In the genomic region with DNA sequence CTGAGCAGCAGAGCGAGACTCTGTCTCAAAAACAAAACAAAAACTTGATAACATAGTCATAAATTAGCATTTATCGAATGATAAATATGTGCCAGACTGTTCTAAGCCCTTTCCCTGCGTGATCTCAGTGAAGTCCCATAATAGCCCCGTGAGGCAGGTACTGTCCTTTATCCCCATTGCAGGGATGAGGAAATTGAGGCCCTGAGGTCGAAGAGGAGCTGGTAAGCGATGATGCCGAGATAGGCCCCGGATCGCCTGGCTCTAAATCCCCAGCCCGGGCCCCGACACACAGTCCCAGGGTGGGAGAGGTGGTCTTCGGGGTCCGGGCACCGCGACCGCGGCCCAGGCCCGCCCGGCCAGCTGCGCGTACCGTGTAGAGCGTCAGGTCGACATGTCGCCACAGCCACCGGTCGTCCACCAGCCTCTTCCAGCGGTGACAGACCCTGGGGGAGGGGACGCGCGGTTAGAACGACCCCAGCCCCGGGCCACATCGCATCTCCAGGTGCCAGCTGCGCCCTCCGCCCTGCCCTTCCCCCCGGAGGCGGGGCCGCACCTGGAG, we compare ENCODE assay signal across 8 cellular contexts. TPM values are rescaled to one million over a fixed set of nuclear protein-coding genes. Genes with fewer than 3 reads are reported as not detected.
DNase-seq lines count a peak whose midpoint lies in the region; ATAC-seq lines count a peak whose summit lies in the region.

No MANE protein-coding gene starts in this region.

- no peaks in the 10 kb centered on the region for H3K27me3 ChIP-seq in iPS-15b (ENCODE audit: control insufficient read depth, insufficient read depth, low read length)
- no peaks in the 10 kb centered on the region for H3K27me3 ChIP-seq in stomach smooth muscle (ENCODE audit: control insufficient read depth in 1 of 2, insufficient read depth in 2 of 2, low read length in 2 of 2)

- H3K9me3 ChIP-seq in iPS-15b (ENCODE audit: control insufficient read depth, insufficient read depth, low read length) (no peaks in the 10 kb centered on the region), stomach smooth muscle (ENCODE audit: control insufficient read depth in 2 of 2, low read length in 2 of 2) (no peaks in the 10 kb centered on the region)

- H3K4me1 Mint-ChIP-seq in activated T-helper 2 cell treated with anti-CD3 and anti-CD28 coated beads, Interferon-gamma antibody, Interleukin-2, Interleukin-4, amounts not matched to agents 10 μg/mL and 5 μg/mL and 100 μg/mL, durations not matched to agents 14 hours and 24 hours and 36 hours (ENCODE audit: low read depth): peaks cover 21% of the 10 kb centered on the region

- H3K9ac ChIP-seq in iPS-15b (ENCODE audit: low read depth, low read length) (peak overlapping the region; percentile 96), stomach smooth muscle (ENCODE audit: low read length in 2 of 2) (peak overlapping the region; percentile 91)

- intact Hi-C loops in activated T-helper 2 cell treated with anti-CD3 and anti-CD28 coated beads, Interferon-gamma antibody, Interleukin-2, Interleukin-4, amounts not matched to agents 10 μg/mL and 5 μg/mL and 100 μg/mL, durations not matched to agents 14 hours and 24 hours and 36 hours (cut with micrococcal nuclease): loop anchor here (5.0 kb wide), 1 partner anchor 1144 kb away; a partner anchor contains a TSS

- DNase-seq in activated T-helper 2 cell treated with anti-CD3 and anti-CD28 coated beads, Interferon-gamma antibody, Interleukin-2, Interleukin-4, amounts not matched to agents 10 μg/mL and 5 μg/mL and 100 μg/mL, durations not matched to agents 14 hours and 24 hours and 36 hours (ENCODE audit: low spot score): no peak
- DNase-seq in DMS53 (lab: John Stamatoyannopoulos, UW) (no peak), iPS-NIHi7 (ENCODE audit: extremely low spot score) (no peak)
- no peak for DNase-seq in central memory CD4-positive, alpha-beta T cell

- peak overlapping the region; percentile 90 for H3K4me3 Mint-ChIP-seq in activated T-helper 2 cell treated with anti-CD3 and anti-CD28 coated beads, Interferon-gamma antibody, Interleukin-2, Interleukin-4, amounts not matched to agents 10 μg/mL and 5 μg/mL and 100 μg/mL, durations not matched to agents 14 hours and 24 hours and 36 hours (ENCODE audit: low read depth)

- H3K27ac ChIP-seq in stomach smooth muscle (ENCODE audit: low read length): peak overlapping the region; percentile 94

- ATAC-seq in HG03571 (IDR thresholded peaks at IDR 0.05; ENCODE audit: unreplicated experiment): peak; percentile 4
- no peak for ATAC-seq in HG03095 (IDR thresholded peaks at IDR 0.05; ENCODE audit: unreplicated experiment)

- no peaks in the 10 kb centered on the region for H3K27me3 Mint-ChIP-seq in activated T-helper 2 cell treated with anti-CD3 and anti-CD28 coated beads, Interferon-gamma antibody, Interleukin-2, Interleukin-4, amounts not matched to agents 10 μg/mL and 5 μg/mL and 100 μg/mL, durations not matched to agents 14 hours and 24 hours and 36 hours (ENCODE audit: low read depth)

- H3K9me3 Mint-ChIP-seq in activated T-helper 2 cell treated with anti-CD3 and anti-CD28 coated beads, Interferon-gamma antibody, Interleukin-2, Interleukin-4, amounts not matched to agents 10 μg/mL and 5 μg/mL and 100 μg/mL, durations not matched to agents 14 hours and 24 hours and 36 hours: peaks cover 22% of the 10 kb centered on the region

- H3K4me1 ChIP-seq in iPS-15b (ENCODE audit: control insufficient read depth, insufficient read depth, low read length): peaks cover 4% of the 10 kb centered on the region
- peaks cover 19% of the 10 kb centered on the region for H3K4me1 ChIP-seq in stomach smooth muscle (ENCODE audit: control insufficient read depth, insufficient read depth, low read length)

- H3K27ac Mint-ChIP-seq in activated T-helper 2 cell treated with anti-CD3 and anti-CD28 coated beads, Interferon-gamma antibody, Interleukin-2, Interleukin-4, amounts not matched to agents 10 μg/mL and 5 μg/mL and 100 μg/mL, durations not matched to agents 14 hours and 24 hours and 36 hours: peak overlapping the region; percentile 87

- H3K36me3 ChIP-seq in iPS-15b (ENCODE audit: control insufficient read depth, insufficient read depth, low read length) (peaks cover 2% of the 10 kb centered on the region), stomach smooth muscle (ENCODE audit: control insufficient read depth in 2 of 2, insufficient read depth in 2 of 2, low read length in 2 of 2) (no peaks in the 10 kb centered on the region)

- H3K4me3 ChIP-seq in iPS-15b (ENCODE audit: low read depth, low read length) (peak overlapping the region; percentile 98), stomach smooth muscle (ENCODE audit: low read length in 2 of 2) (peak overlapping the region; percentile 95 to 98)

- peaks cover 36% of the 10 kb centered on the region for H3K36me3 Mint-ChIP-seq in activated T-helper 2 cell treated with anti-CD3 and anti-CD28 coated beads, Interferon-gamma antibody, Interleukin-2, Interleukin-4, amounts not matched to agents 10 μg/mL and 5 μg/mL and 100 μg/mL, durations not matched to agents 14 hours and 24 hours and 36 hours (ENCODE audit: low read depth)

RNA-seq across cellular contexts. Expression of a gene that starts 0.6 kb away (rescaled TPM):
- total RNA-seq in activated T-helper 2 cell treated with anti-CD3 and anti-CD28 coated beads, Interferon-gamma antibody, Interleukin-2, Interleukin-4, amounts not matched to agents 10 μg/mL and 5 μg/mL and 100 μg/mL, durations not matched to agents 14 hours and 24 hours and 36 hours: 23.4 and 23.7 TPM in 2 replicates

RNA-seq across cellular contexts. Expression of a gene that starts 9.5 kb away (rescaled TPM):
- 331 and 335 TPM in 2 replicates for total RNA-seq in activated T-helper 2 cell treated with anti-CD3 and anti-CD28 coated beads, Interferon-gamma antibody, Interleukin-2, Interleukin-4, amounts not matched to agents 10 μg/mL and 5 μg/mL and 100 μg/mL, durations not matched to agents 14 hours and 24 hours and 36 hours

RNA-seq across cellular contexts. Expression of a gene that starts 16.9 kb away (rescaled TPM):
- total RNA-seq in activated T-helper 2 cell treated with anti-CD3 and anti-CD28 coated beads, Interferon-gamma antibody, Interleukin-2, Interleukin-4, amounts not matched to agents 10 μg/mL and 5 μg/mL and 100 μg/mL, durations not matched to agents 14 hours and 24 hours and 36 hours: 84.3 and 87.3 TPM in 2 replicates

RNA-seq across cellular contexts. Expression of a gene that starts 49.7 kb away (rescaled TPM):
- total RNA-seq in activated T-helper 2 cell treated with anti-CD3 and anti-CD28 coated beads, Interferon-gamma antibody, Interleukin-2, Interleukin-4, amounts not matched to agents 10 μg/mL and 5 μg/mL and 100 μg/mL, durations not matched to agents 14 hours and 24 hours and 36 hours: 3.2 and 3.7 TPM in 2 replicates
